1 cellular context compared by ENCODE assay signal in the genomic region with DNA sequence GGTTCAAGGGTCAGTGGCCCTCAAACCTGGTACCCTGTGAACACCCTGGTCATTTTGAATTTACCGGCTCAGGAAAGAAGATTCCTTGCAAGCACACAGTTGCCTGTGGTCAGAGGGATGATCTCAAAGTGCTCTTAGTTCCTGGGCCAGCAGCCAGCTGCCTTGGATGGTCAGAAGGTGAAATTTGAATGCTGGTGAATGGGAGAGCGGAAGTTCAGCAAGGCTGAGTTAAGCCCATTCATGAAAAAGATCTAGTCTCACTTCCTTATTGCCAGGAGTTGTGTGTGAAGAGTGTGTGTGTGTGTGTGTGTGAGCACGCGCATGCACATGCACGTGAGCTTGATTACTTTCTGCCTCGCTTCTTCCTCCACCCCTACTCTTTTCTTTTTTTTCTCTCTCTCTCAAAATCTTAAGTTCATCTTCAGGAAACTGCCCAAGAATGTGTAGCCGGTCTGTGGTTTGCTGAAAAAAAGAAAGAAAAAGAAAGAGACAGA.
TF ChIP-seq lines count a peak whose summit lies in the region.

No MANE protein-coding gene starts in this region.

TF ChIP-seq in GM12878, 131 proteins besides CTCF, POLR2A, EP300 and RAD21 (continued from another document and continues in another):
- peak; percentile 67 for TF ChIP-seq E4F1 (IDR thresholded peaks at IDR 0.05; ENCODE audit: borderline replicate concordance, partially characterized antibody)
- peak; percentile 90 for TF ChIP-seq PAX5 (IDR thresholded peaks at IDR 0.05; ENCODE audit: borderline replicate concordance, low read depth, low read length)
- TF ChIP-seq FOXK2 (IDR thresholded peaks at IDR 0.05) = no peak; the same call in 1 of the 2 replicates
- TF ChIP-seq SMC3 (IDR thresholded peaks at IDR 0.05; ENCODE audit: borderline replicate concordance, low read length) = peak; percentile 24; the same call in 1 of the 2 replicates
- no peak for TF ChIP-seq TAF1 (IDR thresholded peaks at IDR 0.05; ENCODE audit: borderline replicate concordance, low read depth, low read length)
- peak; percentile 88 for TF ChIP-seq RCOR1 (conservative IDR thresholded peaks at IDR 0.05; ENCODE audit: low read depth, low read length)
- TF ChIP-seq SP1 (IDR thresholded peaks at IDR 0.05; ENCODE audit: low read depth, low read length) = peak; percentile 63
- TF ChIP-seq IRF5 (IDR thresholded peaks at IDR 0.05; ENCODE audit: borderline replicate concordance) = no peak
- TF ChIP-seq KDM1A (IDR thresholded peaks at IDR 0.05; ENCODE audit: borderline replicate concordance) = no peak
- peak; percentile 81 for TF ChIP-seq MEF2B (IDR thresholded peaks at IDR 0.05; ENCODE audit: partially characterized antibody, poor library complexity, severe bottlenecking)
- peak; percentile 86 for TF ChIP-seq TCF12 (IDR thresholded peaks at IDR 0.05; ENCODE audit: low read depth, low read length)
- no peak for TF ChIP-seq ZNF622 (IDR thresholded peaks at IDR 0.05)
- TF ChIP-seq SIN3A (IDR thresholded peaks at IDR 0.05; ENCODE audit: low read depth, low read length) = 0 out of 2 replicates have a peak, but pooled peaks have one; percentile 51
- TF ChIP-seq PKNOX1 (IDR thresholded peaks at IDR 0.05) = no peak
- peak; percentile 67 for TF ChIP-seq MYC (IDR thresholded peaks at IDR 0.05; ENCODE audit: insufficient read depth, insufficient read length, insufficient replicate concordance, low read length, severe bottlenecking)
- TF ChIP-seq IKZF1 (conservative IDR thresholded peaks at IDR 0.05) = peak; percentile 97
- TF ChIP-seq, protein P1, sequence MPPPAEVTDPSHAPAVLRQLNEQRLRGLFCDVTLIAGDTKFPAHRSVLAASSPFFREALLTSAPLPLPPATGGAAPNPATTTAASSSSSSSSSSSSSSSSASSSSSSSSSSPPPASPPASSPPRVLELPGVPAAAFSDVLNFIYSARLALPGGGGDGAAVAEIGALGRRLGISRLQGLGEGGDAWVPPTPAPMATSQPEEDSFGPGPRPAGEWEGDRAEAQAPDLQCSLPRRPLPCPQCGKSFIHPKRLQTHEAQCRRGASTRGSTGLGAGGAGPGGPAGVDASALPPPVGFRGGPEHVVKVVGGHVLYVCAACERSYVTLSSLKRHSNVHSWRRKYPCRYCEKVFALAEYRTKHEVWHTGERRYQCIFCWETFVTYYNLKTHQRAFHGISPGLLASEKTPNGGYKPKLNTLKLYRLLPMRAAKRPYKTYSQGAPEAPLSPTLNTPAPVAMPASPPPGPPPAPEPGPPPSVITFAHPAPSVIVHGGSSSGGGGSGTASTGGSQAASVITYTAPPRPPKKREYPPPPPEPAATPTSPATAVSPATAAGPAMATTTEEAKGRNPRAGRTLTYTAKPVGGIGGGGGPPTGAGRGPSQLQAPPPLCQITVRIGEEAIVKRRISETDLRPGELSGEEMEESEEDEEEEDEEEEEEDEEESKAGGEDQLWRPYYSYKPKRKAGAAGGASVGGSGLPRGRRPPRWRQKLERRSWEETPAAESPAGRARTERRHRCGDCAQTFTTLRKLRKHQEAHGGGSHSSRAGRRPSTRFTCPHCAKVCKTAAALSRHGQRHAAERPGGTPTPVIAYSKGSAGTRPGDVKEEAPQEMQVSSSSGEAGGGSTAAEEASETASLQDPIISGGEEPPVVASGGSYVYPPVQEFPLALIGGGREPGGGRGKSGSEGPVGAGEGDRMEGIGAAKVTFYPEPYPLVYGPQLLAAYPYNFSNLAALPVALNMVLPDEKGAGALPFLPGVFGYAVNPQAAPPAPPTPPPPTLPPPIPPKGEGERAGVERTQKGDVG (CRISPR knock-in tag; IDR thresholded peaks at IDR 0.05) = no peak
- TF ChIP-seq SREBF1 (IDR thresholded peaks at IDR 0.05; ENCODE audit: low read length) = no peak
- TF ChIP-seq USF2 (IDR thresholded peaks at IDR 0.05; ENCODE audit: borderline replicate concordance, low read depth, low read length) = no peak; the same call in none of the 2 replicates
- TF ChIP-seq JUNB (IDR thresholded peaks at IDR 0.05) = peak; percentile 33; the same call in 1 of the 2 replicates
- no peak for TF ChIP-seq ZBTB40 (IDR thresholded peaks at IDR 0.05; ENCODE audit: borderline replicate concordance)
- TF ChIP-seq ZNF274 (IDR thresholded peaks at IDR 0.05; ENCODE audit: insufficient read depth, insufficient read length) = no peak
- peak; percentile 62; the same call in 1 of the 2 replicates for TF ChIP-seq TCF3 (IDR thresholded peaks at IDR 0.05; ENCODE audit: borderline replicate concordance, insufficient read depth, low read depth, low read length)
- TF ChIP-seq NR2C1 (IDR thresholded peaks at IDR 0.05) = peak; percentile 57; the same call in 1 of the 2 replicates
- peak; percentile 61; the same call in 1 of the 2 replicates for TF ChIP-seq ESRRA (IDR thresholded peaks at IDR 0.05; ENCODE audit: low read length)
- no peak for TF ChIP-seq MYB (IDR thresholded peaks at IDR 0.05; ENCODE audit: borderline replicate concordance, low read depth, low read length)
- no peak for TF ChIP-seq HDAC2 (IDR thresholded peaks at IDR 0.05)
- TF ChIP-seq YBX1 (IDR thresholded peaks at IDR 0.05) = no peak
- no peak for TF ChIP-seq RBBP5 (conservative IDR thresholded peaks at IDR 0.05)
- no peak for TF ChIP-seq NRF1 (conservative IDR thresholded peaks at IDR 0.05; ENCODE audit: low read depth, low read length)
- no peak for TF ChIP-seq REST (IDR thresholded peaks at IDR 0.05; ENCODE audit: low read depth, low read length)
- TF ChIP-seq MTA3 (IDR thresholded peaks at IDR 0.05; ENCODE audit: borderline replicate concordance, low read length) = no peak; the same call in 1 of the 2 replicates
- TF ChIP-seq MTA2 (IDR thresholded peaks at IDR 0.05; ENCODE audit: low read depth) = peak; percentile 78
- no peak for TF ChIP-seq EZH2 (IDR thresholded peaks at IDR 0.05; ENCODE audit: borderline replicate concordance, control insufficient read depth, low read depth, low read length)
- TF ChIP-seq NR2F1 (conservative IDR thresholded peaks at IDR 0.05) = peak; percentile 90
- TF ChIP-seq STAT3 (IDR thresholded peaks at IDR 0.05; ENCODE audit: low read depth, low read length) = peak; percentile 97; the same call in 1 of the 2 replicates
- TF ChIP-seq, protein P2, sequence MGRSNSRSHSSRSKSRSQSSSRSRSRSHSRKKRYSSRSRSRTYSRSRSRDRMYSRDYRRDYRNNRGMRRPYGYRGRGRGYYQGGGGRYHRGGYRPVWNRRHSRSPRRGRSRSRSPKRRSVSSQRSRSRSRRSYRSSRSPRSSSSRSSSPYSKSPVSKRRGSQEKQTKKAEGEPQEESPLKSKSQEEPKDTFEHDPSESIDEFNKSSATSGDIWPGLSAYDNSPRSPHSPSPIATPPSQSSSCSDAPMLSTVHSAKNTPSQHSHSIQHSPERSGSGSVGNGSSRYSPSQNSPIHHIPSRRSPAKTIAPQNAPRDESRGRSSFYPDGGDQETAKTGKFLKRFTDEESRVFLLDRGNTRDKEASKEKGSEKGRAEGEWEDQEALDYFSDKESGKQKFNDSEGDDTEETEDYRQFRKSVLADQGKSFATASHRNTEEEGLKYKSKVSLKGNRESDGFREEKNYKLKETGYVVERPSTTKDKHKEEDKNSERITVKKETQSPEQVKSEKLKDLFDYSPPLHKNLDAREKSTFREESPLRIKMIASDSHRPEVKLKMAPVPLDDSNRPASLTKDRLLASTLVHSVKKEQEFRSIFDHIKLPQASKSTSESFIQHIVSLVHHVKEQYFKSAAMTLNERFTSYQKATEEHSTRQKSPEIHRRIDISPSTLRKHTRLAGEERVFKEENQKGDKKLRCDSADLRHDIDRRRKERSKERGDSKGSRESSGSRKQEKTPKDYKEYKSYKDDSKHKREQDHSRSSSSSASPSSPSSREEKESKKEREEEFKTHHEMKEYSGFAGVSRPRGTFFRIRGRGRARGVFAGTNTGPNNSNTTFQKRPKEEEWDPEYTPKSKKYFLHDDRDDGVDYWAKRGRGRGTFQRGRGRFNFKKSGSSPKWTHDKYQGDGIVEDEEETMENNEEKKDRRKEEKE (IDR thresholded peaks at IDR 0.05) = peak; percentile 46; the same call in 1 of the 2 replicates
- peak; percentile 76 for TF ChIP-seq DPF2 (IDR thresholded peaks at IDR 0.05)
